In the genomic region with DNA sequence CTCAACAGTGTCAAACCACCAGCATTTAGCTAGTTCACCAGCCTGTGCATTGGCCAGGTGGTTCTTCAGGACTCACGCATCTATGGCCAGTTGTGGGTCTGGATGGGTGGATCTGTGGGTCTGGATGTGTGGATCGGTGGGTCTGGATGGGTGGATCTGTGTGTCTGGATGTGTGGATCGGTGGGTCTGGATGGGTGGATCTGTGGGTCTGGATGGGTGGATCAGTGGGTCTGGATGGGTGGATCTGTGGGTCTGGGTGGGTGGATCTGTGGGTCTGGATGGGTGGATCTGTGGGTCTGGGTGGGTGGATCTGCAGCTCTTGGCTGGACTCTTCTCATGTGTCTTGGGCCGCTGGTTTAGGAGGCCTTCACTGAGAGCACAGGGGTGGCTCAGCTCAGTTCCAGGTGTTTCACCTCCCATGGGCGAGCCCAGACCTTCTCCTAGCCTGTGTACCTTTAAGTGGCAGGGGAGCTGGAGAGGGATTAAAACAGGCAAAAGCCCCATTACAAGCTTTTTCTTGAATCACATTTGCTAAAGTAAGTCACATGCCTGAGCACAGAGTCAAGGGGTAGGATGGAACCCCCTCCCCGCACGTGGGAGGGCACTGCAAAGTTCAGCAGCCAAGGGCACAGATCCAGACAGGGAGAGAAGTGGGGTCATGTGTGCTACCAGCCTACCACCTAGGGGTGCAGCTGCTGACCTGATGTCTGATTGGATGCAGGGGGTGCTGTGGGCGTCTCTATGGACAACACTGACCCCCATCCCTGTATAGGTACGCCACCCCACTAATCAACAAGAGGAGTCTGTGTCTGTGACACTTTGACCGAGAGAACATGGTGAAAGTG, we compare ENCODE assay signal across 1 cellular context.
TF ChIP-seq lines count a peak whose summit lies in the region.

No MANE protein-coding gene starts in this region.

TF ChIP-seq in HepG2, 621 proteins besides CTCF, POLR2A, EP300 and RAD21:
- TF ChIP-seq MXI1 (IDR thresholded peaks at IDR 0.05; ENCODE audit: borderline replicate concordance, low read depth, low read length) (0 out of 3 replicates have a peak, but pooled peaks have one; percentile 16), AGO2 (optimal IDR thresholded peaks at IDR 0.05; ENCODE audit: low read depth, low read length) (no peak)
TF ChIP-seq in HepG2: peak in this region for 1.
